14 cellular contexts compared by ENCODE assay signal in the genomic region with DNA sequence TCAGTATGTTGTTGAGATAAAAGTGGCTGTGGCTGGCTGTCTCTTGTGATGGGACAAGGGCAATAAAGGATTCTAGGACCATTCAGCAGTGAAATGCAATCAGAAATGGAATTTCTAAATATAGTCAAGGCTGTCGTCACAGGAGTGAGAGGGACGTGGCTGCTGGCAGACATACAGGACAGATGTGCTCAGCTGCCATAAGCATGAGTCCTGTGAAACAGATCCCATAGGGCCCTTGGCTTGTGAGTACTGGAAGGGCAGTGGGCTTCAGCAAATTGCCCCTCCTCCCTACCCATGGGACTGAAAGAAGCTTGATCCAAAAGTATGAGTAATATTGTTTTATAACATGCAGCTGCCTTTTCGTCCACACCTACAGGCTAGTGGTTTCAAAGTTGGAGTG. TPM values are rescaled to one million over a fixed set of nuclear protein-coding genes. Genes with fewer than 3 reads are reported as not detected.
A peak's percentile ranks its signal among the peaks of the same experiment; 100 is the strongest.
DNase-seq lines count a peak whose midpoint lies in the region; ATAC-seq and TF ChIP-seq lines count a peak whose summit lies in the region.
"Had no signal": no experiment of that assay in that cellular context is flagged by ENCODE, and none has a peak within 500 bp of the region (broad histone marks: within the 10 kb centered on the region; RNA-seq: fewer than 3 reads in every experiment).

No MANE protein-coding gene starts in this region.

- H3K9me3 ChIP-seq in CD4-positive, alpha-beta T cell (ENCODE audit: control insufficient read depth, low read length), result no peaks in the 10 kb centered on the region
- H3K9me3 ChIP-seq: stomach had no signal

- H3K4me3 Mint-ChIP-seq in CD4-positive, alpha-beta T cell, result no peak overlapping the region
- no peak overlapping the region for H3K4me3 Mint-ChIP-seq in type B pancreatic cell
- H3K4me3 Mint-ChIP-seq in endothelial cell (ENCODE audit: unreplicated experiment), result no peak overlapping the region
- H3K4me3 Mint-ChIP-seq: T-helper 2 cell treated with Interferon-gamma antibody and Interleukin-4, amounts not matched to agents 5 μg/mL and 100 μg/mL, for 36 hours had no signal

- no peak overlapping the region for H3K4me3 ChIP-seq in fibroblast of mammary gland (ENCODE audit: control insufficient read depth, low read depth, low read length)
- H3K4me3 ChIP-seq: stomach had no signal

- CTCF ChIA-PET in CD4-positive, alpha-beta T cell (lab: Charles Lee), result no interaction called here

- POLR2A ChIA-PET in CD4-positive, alpha-beta T cell (lab: Charles Lee), result no interaction called here

- TF ChIP-seq CTCF in CD4-positive, alpha-beta T cell (IDR thresholded peaks at IDR 0.05), result no peak
- TF ChIP-seq CTCF in fibroblast of mammary gland (conservative IDR thresholded peaks at IDR 0.05; ENCODE audit: control insufficient read depth, insufficient read depth, low read depth, low read length) (no peak), type B pancreatic cell (conservative IDR thresholded peaks at IDR 0.05) (no peak), endothelial cell (IDR thresholded peaks at IDR 0.05; ENCODE audit: unreplicated experiment) (no peak)

- no peaks in the 10 kb centered on the region for H3K9me3 Mint-ChIP-seq in CD4-positive, alpha-beta T cell
- H3K9me3 Mint-ChIP-seq in type B pancreatic cell (no peaks in the 10 kb centered on the region), endothelial cell (ENCODE audit: unreplicated experiment) (no peaks in the 10 kb centered on the region)
- H3K9me3 Mint-ChIP-seq: T-helper 2 cell treated with Interferon-gamma antibody and Interleukin-4, amounts not matched to agents 5 μg/mL and 100 μg/mL, for 36 hours had no signal

- H3K36me3 Mint-ChIP-seq in CD4-positive, alpha-beta T cell (ENCODE audit: low read depth), result peaks cover 9% of the 10 kb centered on the region
- H3K36me3 Mint-ChIP-seq in type B pancreatic cell (peaks cover 10% of the 10 kb centered on the region), endothelial cell (ENCODE audit: low read depth, unreplicated experiment) (no peaks in the 10 kb centered on the region)

- no peaks in the 10 kb centered on the region for H3K27me3 ChIP-seq in CD4-positive, alpha-beta T cell (ENCODE audit: control insufficient read depth, insufficient read depth, low read length)
- H3K27me3 ChIP-seq: stomach had no signal

- H3K27ac Mint-ChIP-seq in CD4-positive, alpha-beta T cell, result peak overlapping the region; percentile 65
- H3K27ac Mint-ChIP-seq in type B pancreatic cell (no peak overlapping the region), endothelial cell (ENCODE audit: unreplicated experiment) (no peak overlapping the region)
- H3K27ac Mint-ChIP-seq: T-helper 2 cell treated with Interferon-gamma antibody and Interleukin-4, amounts not matched to agents 5 μg/mL and 100 μg/mL, for 36 hours had no signal

- H3K27ac ChIP-seq in CD4-positive, alpha-beta T cell (ENCODE audit: low read depth, low read length), result no peak overlapping the region
- H3K27ac ChIP-seq: parathyroid adenoma, stomach had no signal

- intact Hi-C loops in CD4-positive, alpha-beta T cell (cut with DNase I, micrococcal nuclease), result no loop called here

- peaks cover 30% of the 10 kb centered on the region for H3K4me1 Mint-ChIP-seq in CD4-positive, alpha-beta T cell (ENCODE audit: low read depth)
- H3K4me1 Mint-ChIP-seq in type B pancreatic cell (ENCODE audit: unreplicated experiment), result peaks cover 8% of the 10 kb centered on the region
- H3K4me1 Mint-ChIP-seq in endothelial cell (ENCODE audit: unreplicated experiment), result no peaks in the 10 kb centered on the region

- no peak for ATAC-seq in CD4-positive, alpha-beta T cell (ENCODE audit: poor library complexity)

- DNase-seq in CD4-positive, alpha-beta T cell, result no peak
- DNase-seq in fibroblast of mammary gland (ENCODE audit: low read depth) (peak; percentile 87), myocyte (ENCODE audit: low read depth) (peak; percentile 64), type B pancreatic cell (ENCODE audit: extremely low spot score, unreplicated experiment) (no peak), endothelial cell (ENCODE audit: low spot score) (no peak)
- no peak for DNase-seq in activated CD4-positive, alpha-beta T cell treated with anti-CD3 and anti-CD28 coated beads for 1 hour
- DNase-seq: activated CD8-positive, alpha-beta memory T cell treated with anti-CD3 and anti-CD28 coated beads, Interleukin-2, amount 50 U/mL, for 48 hours; aorta; NCI-H187 treated with DMSO at 0.1 percent for 48 hours; NCI-H446 treated with DMSO at 0.1 percent for 48 hours; SIG-M5; stomach had no signal

- no peaks in the 10 kb centered on the region for H3K27me3 Mint-ChIP-seq in CD4-positive, alpha-beta T cell
- no peaks in the 10 kb centered on the region for H3K27me3 Mint-ChIP-seq in type B pancreatic cell
- no peaks in the 10 kb centered on the region for H3K27me3 Mint-ChIP-seq in endothelial cell (ENCODE audit: unreplicated experiment)

RNA-seq across cellular contexts. Expression of a gene that starts 4.2 kb away (rescaled TPM):
- 10 to 100 TPM; 48.7 to 53.5 TPM for total RNA-seq in CD4-positive, alpha-beta T cell
- total RNA-seq in myocyte (5.5 and 8.7 TPM in 2 replicates), type B pancreatic cell (ENCODE audit: low replicate concordance) (28.3 and 30.8 TPM in 2 replicates), endothelial cell (ENCODE audit: unreplicated experiment) (14.7 TPM)
- 15.1 TPM for polyA plus RNA-seq in myocyte (2012)

RNA-seq across cellular contexts. Expression of a gene that starts 31.9 kb away (rescaled TPM):
- total RNA-seq in CD4-positive, alpha-beta T cell, result 10 to 100 TPM in 1 of 2 experiments, 1 to 10 TPM in 1; 6.2 to 10.4 TPM
- total RNA-seq in myocyte (3.4 and 4.3 TPM in 2 replicates), type B pancreatic cell (ENCODE audit: low replicate concordance) (6.1 and 8.1 TPM in 2 replicates), endothelial cell (ENCODE audit: unreplicated experiment) (4.7 TPM)
- polyA plus RNA-seq in myocyte (2012), result 2.6 TPM

RNA-seq across cellular contexts. Expression of a gene that starts 45.9 kb away (rescaled TPM):
- total RNA-seq in CD4-positive, alpha-beta T cell, result 10 to 100 TPM; 17.2 to 18.3 TPM
- 10.5 and 15.6 TPM in 2 replicates for total RNA-seq in myocyte
- polyA plus RNA-seq in myocyte (2012), result 14.9 TPM
- 16.6 and 17.7 TPM in 2 replicates for total RNA-seq in type B pancreatic cell (ENCODE audit: low replicate concordance)
- total RNA-seq in endothelial cell (ENCODE audit: unreplicated experiment), result 14.9 TPM

RNA-seq across cellular contexts. Expression of a gene that starts 51.2 kb away (rescaled TPM):
- 1 to 10 TPM; 7.0 to 7.1 TPM for total RNA-seq in CD4-positive, alpha-beta T cell
- 7.5 and 15.6 TPM in 2 replicates for total RNA-seq in myocyte
- 4.1 TPM for polyA plus RNA-seq in myocyte (2012)
- 14.0 and 17.7 TPM in 2 replicates for total RNA-seq in type B pancreatic cell (ENCODE audit: low replicate concordance)
- 5.9 TPM for total RNA-seq in endothelial cell (ENCODE audit: unreplicated experiment)

RNA-seq across cellular contexts. Expression of a gene that starts 58.0 kb away (rescaled TPM):
- 10 to 100 TPM; 55.8 to 56.8 TPM for total RNA-seq in CD4-positive, alpha-beta T cell
- 74.5 and 88.9 TPM in 2 replicates for total RNA-seq in myocyte
- polyA plus RNA-seq in myocyte (2012), result 31.1 TPM
- 45.5 and 58.1 TPM in 2 replicates for total RNA-seq in type B pancreatic cell (ENCODE audit: low replicate concordance)
- 279 TPM for total RNA-seq in endothelial cell (ENCODE audit: unreplicated experiment)

Comparison
In these comparisons a context has a peak if more than half of its experiments do, and no peak if none do; other contexts are left out.
1. DNase-seq: peak in fibroblast of mammary gland (single experiment) and myocyte (single experiment); none in CD4-positive, alpha-beta T cell (0 of 10), type B pancreatic cell (single experiment), activated CD4-positive, alpha-beta T cell treated with anti-CD3 and anti-CD28 coated beads for 1 hour (single experiment) and endothelial cell (single experiment).